In genomic region chr7:154965014-154965413, GRCh38 we compare ENCODE assay signal across 23 cellular contexts.
"Had no signal": no experiment of that assay in that cellular context is flagged by ENCODE, and none has a peak within 500 bp of the region (broad histone marks: within the 10 kb centered on the region; RNA-seq: fewer than 3 reads in every experiment).

No MANE protein-coding gene starts in this region.

- H3K4me1 ChIP-seq: breast epithelium, gastroesophageal sphincter, left ventricle myocardium inferior, sigmoid colon, spleen, vagina had no signal

- H3K27ac ChIP-seq: breast epithelium, gastroesophageal sphincter, left ventricle myocardium inferior, sigmoid colon, spleen, thoracic aorta, vagina had no signal

- H3K4me1 Mint-ChIP-seq: activated B cell treated with CpG ODN at 0.5 μM for 24 hours, endodermal cell, mesothelial cell of epicardium had no signal

- DNase-seq: activated B cell treated with CpG ODN at 0.5 μM for 24 hours; activated CD4-positive, alpha-beta memory T cell treated with anti-CD3 and anti-CD28 coated beads for 36 hours; activated CD4-positive, alpha-beta T cell treated with anti-CD3 and anti-CD28 coated beads for 4 hours; activated effector memory CD4-positive, alpha-beta T cell treated with anti-CD3 and anti-CD28 coated beads, Interleukin-2, amount 50 U/mL, for 16 hours; activated naive CD4-positive, alpha-beta T cell treated with anti-CD3 and anti-CD28 coated beads, Interleukin-2, amount 10 ng/mL, durations not matched to agents 7 days and 5 days; cortex of kidney; endodermal cell; head of caudate nucleus; hypothalamus; left ventricle myocardium inferior; retina; sigmoid colon; spleen; stimulated activated CD4-positive, alpha-beta T cell treated with anti-CD3 and anti-CD28 coated beads, Interleukin-4, amount 100 ng/mL, for 24 hours; stimulated activated naive CD4-positive, alpha-beta T cell treated with Interleukin-2 at 50 U/mL for 16 hours had no signal

- H3K27me3 Mint-ChIP-seq: activated B cell treated with CpG ODN at 0.5 μM for 24 hours; activated CD4-positive, alpha-beta memory T cell treated with anti-CD3 and anti-CD28 coated beads for 36 hours; activated naive CD4-positive, alpha-beta T cell treated with anti-CD3 and anti-CD28 coated beads, Interleukin-2, amount 10 ng/mL, durations not matched to agents 7 days and 5 days; natural killer cell treated with Interleukin-12 subunit alpha and Interleukin-12 subunit beta and Interleukin-15 and Interleukin-18, amount 100 ng/mL, for 72 hours; progenitor cell of endocrine pancreas; type B pancreatic cell had no signal

- H3K9me3 Mint-ChIP-seq: activated B cell treated with CpG ODN at 0.5 μM for 24 hours; activated CD4-positive, alpha-beta memory T cell treated with anti-CD3 and anti-CD28 coated beads for 36 hours; activated naive CD4-positive, alpha-beta T cell treated with anti-CD3 and anti-CD28 coated beads, Interleukin-2, amount 10 ng/mL, durations not matched to agents 7 days and 5 days; endodermal cell; mesothelial cell of epicardium; natural killer cell treated with Interleukin-12 subunit alpha and Interleukin-12 subunit beta and Interleukin-15 and Interleukin-18, amount 100 ng/mL, for 72 hours; type B pancreatic cell had no signal

- H3K4me3 ChIP-seq: breast epithelium, gastroesophageal sphincter, left ventricle myocardium inferior, sigmoid colon, spleen, thoracic aorta, vagina had no signal

- H3K27ac Mint-ChIP-seq: activated B cell treated with CpG ODN at 0.5 μM for 24 hours; activated CD4-positive, alpha-beta memory T cell treated with anti-CD3 and anti-CD28 coated beads for 36 hours; activated naive CD4-positive, alpha-beta T cell treated with anti-CD3 and anti-CD28 coated beads, Interleukin-2, amount 10 ng/mL, durations not matched to agents 7 days and 5 days; endodermal cell; mesothelial cell of epicardium; natural killer cell treated with Interleukin-12 subunit alpha and Interleukin-12 subunit beta and Interleukin-15 and Interleukin-18, amount 100 ng/mL, for 72 hours; progenitor cell of endocrine pancreas; type B pancreatic cell had no signal

- H3K27me3 ChIP-seq: breast epithelium, gastroesophageal sphincter, sigmoid colon, spleen, vagina had no signal

- H3K9me3 ChIP-seq: breast epithelium, gastroesophageal sphincter, left ventricle myocardium inferior, sigmoid colon, spleen, thoracic aorta, vagina had no signal

- H3K4me3 Mint-ChIP-seq: activated B cell treated with CpG ODN at 0.5 μM for 24 hours; activated CD4-positive, alpha-beta memory T cell treated with anti-CD3 and anti-CD28 coated beads for 36 hours; activated naive CD4-positive, alpha-beta T cell treated with anti-CD3 and anti-CD28 coated beads, Interleukin-2, amount 10 ng/mL, durations not matched to agents 7 days and 5 days; endodermal cell; mesothelial cell of epicardium; natural killer cell treated with Interleukin-12 subunit alpha and Interleukin-12 subunit beta and Interleukin-15 and Interleukin-18, amount 100 ng/mL, for 72 hours; type B pancreatic cell had no signal

- H3K36me3 ChIP-seq: breast epithelium had no signal
